1 cellular context compared by ENCODE assay signal in genomic region chr20:16477632-16478031, GRCh38.
TF ChIP-seq lines count a peak whose summit lies in the region.

No MANE protein-coding gene starts in this region.

TF ChIP-seq in IMR-90, 13 proteins besides CTCF, POLR2A, EP300 and RAD21:
- TF ChIP-seq CEBPB (IDR thresholded peaks at IDR 0.05; ENCODE audit: low read depth, low read length): no peak
- TF ChIP-seq FOS (IDR thresholded peaks at IDR 0.05; ENCODE audit: low read depth, low read length): no peak
- TF ChIP-seq SMC3 (IDR thresholded peaks at IDR 0.05; ENCODE audit: low read depth, low read length): no peak
- no peak for TF ChIP-seq RCOR1 (IDR thresholded peaks at IDR 0.05; ENCODE audit: insufficient replicate concordance, low read length)
- TF ChIP-seq MXI1 (IDR thresholded peaks at IDR 0.05; ENCODE audit: borderline replicate concordance, low read depth, low read length): no peak
- no peak for TF ChIP-seq MAZ (IDR thresholded peaks at IDR 0.05; ENCODE audit: borderline replicate concordance, low read depth, low read length)
